ENCODE assay signal across 8 cellular contexts in the genomic region with DNA sequence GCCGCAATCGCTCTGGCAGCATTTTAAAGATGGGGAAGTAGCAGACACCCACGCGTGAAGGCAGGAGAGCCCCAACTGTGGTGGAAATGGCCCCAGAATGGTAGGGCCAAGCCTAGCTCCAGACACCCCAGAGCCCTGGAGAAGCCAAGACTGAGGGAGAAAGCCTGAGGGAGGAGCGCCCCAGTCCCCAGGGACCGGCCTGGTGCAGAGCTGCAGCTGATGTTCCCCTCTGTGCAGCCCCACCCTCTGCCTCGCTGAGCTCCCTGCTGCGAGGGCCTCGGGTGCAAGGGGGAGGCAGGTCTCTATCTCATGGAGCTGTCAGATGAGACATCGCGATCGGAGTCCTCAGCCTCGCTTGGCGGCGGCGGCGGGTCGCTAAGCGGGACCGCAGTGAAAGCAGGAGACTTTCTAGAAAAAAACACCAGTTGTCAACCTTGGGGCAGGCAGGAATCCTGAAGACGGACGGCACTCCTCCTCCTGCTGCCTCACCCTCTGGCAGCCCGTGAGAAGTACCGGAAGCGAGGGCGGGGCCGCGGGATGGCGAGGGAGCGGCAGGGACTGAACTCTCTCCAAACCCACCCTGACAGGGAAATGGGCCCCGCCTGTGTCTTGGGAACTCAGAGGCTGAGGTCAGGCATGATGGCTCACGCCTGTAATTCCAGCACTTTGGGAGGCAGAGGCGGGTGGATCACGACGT. TPM values are rescaled to one million over a fixed set of nuclear protein-coding genes. Genes with fewer than 3 reads are reported as not detected.
DNase-seq lines count a peak whose midpoint lies in the region; ATAC-seq and TF ChIP-seq lines count a peak whose summit lies in the region.

No MANE protein-coding gene starts in this region.

- peak; percentile 13 to 25 for ATAC-seq in activated T-cell treated with anti-CD3 and anti-CD28 coated beads, Interleukin-2, amount 50 U/mL, for 4 hours
- no peak for ATAC-seq in HG02610 (IDR thresholded peaks at IDR 0.05; ENCODE audit: unreplicated experiment)

- peaks cover 67 to 70% of the 10 kb centered on the region in 2 experiments for H3K4me1 ChIP-seq in neutrophil (ENCODE audit: control insufficient read depth in 1 of 2, insufficient read depth in 1 of 2, low read depth in 1 of 2, low read length in 1 of 2)

- no peaks in the 10 kb centered on the region for H3K9me3 Mint-ChIP-seq in activated T-cell treated with anti-CD3 and anti-CD28 coated beads, Interleukin-2, amount 50 U/mL, for 4 hours

- H3K27me3 ChIP-seq in neutrophil, result no peaks in the 10 kb centered on the region

- H3K27ac ChIP-seq in neutrophil, result peak overlapping the region; percentile 97

- H3K9me3 ChIP-seq in neutrophil, result no peaks in the 10 kb centered on the region

- H3K4me3 Mint-ChIP-seq in activated T-cell treated with anti-CD3 and anti-CD28 coated beads, Interleukin-2, amount 50 U/mL, for 4 hours, result peak overlapping the region; percentile 37

- DNase-seq in activated CD4-positive, alpha-beta T cell treated with anti-CD3 and anti-CD28 coated beads for 48 hours, result peak; percentile 71
- DNase-seq in activated CD4-positive, alpha-beta T cell treated with anti-CD3 and anti-CD28 coated beads for 1 hour, result no peak
- DNase-seq in NCI-H226 (peak; percentile 98), fibroblast of pulmonary artery (ENCODE audit: low read depth) (peak; percentile 95), T-helper 9 cell (no peak)
- DNase-seq in activated T-cell treated with anti-CD3 and anti-CD28 coated beads, Interleukin-2, amount 50 U/mL, for 4 hours, result peak; percentile 24

- peaks cover 57% of the 10 kb centered on the region for H3K4me1 Mint-ChIP-seq in activated T-cell treated with anti-CD3 and anti-CD28 coated beads, Interleukin-2, amount 50 U/mL, for 4 hours (ENCODE audit: low read depth)

- no peak overlapping the region for H3K4me3 ChIP-seq in fibroblast of pulmonary artery (replicated peaks; ENCODE audit: low read depth, low read length)
- H3K4me3 ChIP-seq in neutrophil (ENCODE audit: low read depth in 1 of 2, low read length in 1 of 2), result peak overlapping the region; percentile 38 to 47

- H3K36me3 ChIP-seq in neutrophil, result peaks cover 75% of the 10 kb centered on the region

- H3K36me3 Mint-ChIP-seq in activated T-cell treated with anti-CD3 and anti-CD28 coated beads, Interleukin-2, amount 50 U/mL, for 4 hours (ENCODE audit: insufficient read depth), result peaks cover 22% of the 10 kb centered on the region

- H3K27me3 Mint-ChIP-seq in activated T-cell treated with anti-CD3 and anti-CD28 coated beads, Interleukin-2, amount 50 U/mL, for 4 hours (ENCODE audit: low read depth), result no peaks in the 10 kb centered on the region

- no peak for TF ChIP-seq CTCF in fibroblast of pulmonary artery (IDR thresholded peaks at IDR 0.05; ENCODE audit: low read length, missing control alignments)
- TF ChIP-seq CTCF in neutrophil (IDR thresholded peaks at IDR 0.05), result no peak

RNA-seq across cellular contexts. Expression of gene GAPDH, which starts 6.0 kb away (rescaled TPM):
- 1,000 to 10,000 TPM; 4,635 to 5,387 (median 5,019) TPM for total RNA-seq in activated T-cell treated with anti-CD3 and anti-CD28 coated beads, Interleukin-2, amount 50 U/mL, for 4 hours

RNA-seq across cellular contexts. Expression of gene IFFO1, which starts 15.5 kb away (rescaled TPM):
- 10 to 100 TPM in 1 of 3 donors, 1 to 10 TPM in 2; 8.5 to 10.2 (median 9.8) TPM for total RNA-seq in activated T-cell treated with anti-CD3 and anti-CD28 coated beads, Interleukin-2, amount 50 U/mL, for 4 hours

RNA-seq across cellular contexts. Expression of gene NOP2, which starts 27.8 kb away (rescaled TPM):
- total RNA-seq in activated T-cell treated with anti-CD3 and anti-CD28 coated beads, Interleukin-2, amount 50 U/mL, for 4 hours, result 100 to 1,000 TPM; 267 to 300 (median 270) TPM

RNA-seq across cellular contexts. Expression of gene NCAPD2, which starts 46.4 kb away (rescaled TPM):
- 10 to 100 TPM; 29.8 to 36.1 (median 32.9) TPM for total RNA-seq in activated T-cell treated with anti-CD3 and anti-CD28 coated beads, Interleukin-2, amount 50 U/mL, for 4 hours

RNA-seq across cellular contexts. Expression of gene MRPL51, which starts 47.3 kb away (rescaled TPM):
- 100 to 1,000 TPM; 249 to 262 (median 256) TPM for total RNA-seq in activated T-cell treated with anti-CD3 and anti-CD28 coated beads, Interleukin-2, amount 50 U/mL, for 4 hours

Comparison
In these comparisons a context has a peak if more than half of its experiments do, and no peak if none do; other contexts are left out.
1. DNase-seq: peak in activated CD4-positive, alpha-beta T cell treated with anti-CD3 and anti-CD28 coated beads for 48 hours (single experiment), NCI-H226 (single experiment), activated T-cell treated with anti-CD3 and anti-CD28 coated beads, Interleukin-2, amount 50 U/mL, for 4 hours (single experiment) and fibroblast of pulmonary artery (single experiment); none in activated CD4-positive, alpha-beta T cell treated with anti-CD3 and anti-CD28 coated beads for 1 hour (single experiment) and T-helper 9 cell (single experiment).